37 cellular contexts compared by ENCODE assay signal in the genomic region with DNA sequence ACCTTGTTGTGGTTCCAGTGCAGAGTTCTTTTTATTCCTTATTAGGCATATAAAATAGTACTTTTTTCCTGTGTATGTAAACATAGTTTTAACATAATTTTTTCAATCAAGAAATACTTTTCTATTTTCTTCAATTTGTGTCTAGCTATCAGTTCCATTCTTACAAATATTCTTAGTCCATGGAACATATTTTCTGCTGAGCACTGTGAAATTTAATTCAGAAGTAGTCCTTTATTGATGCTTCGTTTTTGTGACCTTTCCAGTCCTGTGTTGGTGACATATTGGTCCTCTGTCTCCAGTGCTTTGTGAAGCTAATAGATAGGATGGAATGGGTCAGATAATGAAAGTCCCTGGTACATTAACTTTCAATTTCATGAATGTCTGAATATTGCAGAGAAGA.
"Had no signal": no experiment of that assay in that cellular context is flagged by ENCODE, and none has a peak within 500 bp of the region (broad histone marks: within the 10 kb centered on the region; RNA-seq: fewer than 3 reads in every experiment).

No MANE protein-coding gene starts in this region.

- FAIRE-seq: astrocyte, TTC549 had no signal

- H3K4me3 ChIP-seq: adrenal gland, body of pancreas, breast epithelium had no signal

- H3K36me3 ChIP-seq: adrenal gland, brain microvascular endothelial cell, breast epithelium had no signal

- H3K4me1 Mint-ChIP-seq: activated B cell treated with CpG ODN at 0.5 μM for 24 hours; activated CD4-positive, alpha-beta T cell treated with anti-CD3 and anti-CD28 coated beads, Interleukin-2, amount 10 ng/mL, durations not matched to agents 24 days and 14 days; activated naive CD8-positive, alpha-beta T cell treated with anti-CD3 and anti-CD28 coated beads for 36 hours; activated T-helper 17 cell treated with anti-CD3 and anti-CD28 coated beads, Interleukin-2, amount 50 U/mL, for 72 hours had no signal

- H3K4me1 ChIP-seq: adrenal gland, body of pancreas, breast epithelium had no signal

- DNase-seq: activated B cell treated with CpG ODN at 0.5 μM for 24 hours; activated CD4-positive, alpha-beta memory T cell treated with anti-CD3 and anti-CD28 coated beads for 36 hours; activated CD4-positive, alpha-beta T cell treated with anti-CD3 and anti-CD28 coated beads for 4 hours; activated CD4-positive, alpha-beta T cell treated with anti-CD3 and anti-CD28 coated beads, Interleukin-2, amount 10 ng/mL, durations not matched to agents 24 days and 14 days; activated CD4-positive, alpha-beta T cell treated with anti-CD3 and anti-CD28 coated beads, Interleukin-2, amount 50 U/mL, for 1 hour; activated CD4-positive, alpha-beta T cell treated with anti-CD3 and anti-CD28 coated beads, Interleukin-2, amount 50 U/mL, for 4 hours; activated CD4-positive, CD25-positive, alpha-beta regulatory T cell treated with anti-CD3 and anti-CD28 coated beads, Interleukin-2, amount 50 U/mL, for 72 hours; activated CD8-positive, alpha-beta memory T cell treated with anti-CD3 and anti-CD28 coated beads, Interleukin-2, amount 50 U/mL, for 4 hours; activated CD8-positive, alpha-beta T cell treated with anti-CD3 and anti-CD28 coated beads for 36 hours; activated effector memory CD4-positive, alpha-beta T cell treated with anti-CD3 and anti-CD28 coated beads, Interleukin-2, amount 50 U/mL, for 16 hours; activated gamma-delta T cell treated with Interleukin-2 at 50 U/mL for 16 hours; activated naive CD4-positive, alpha-beta T cell; activated naive CD4-positive, alpha-beta T cell treated with anti-CD3 and anti-CD28 coated beads for 36 hours; activated naive CD4-positive, alpha-beta T cell treated with anti-CD3 and anti-CD28 coated beads, Interleukin-2, amount 50 U/mL, for 16 hours; activated naive CD8-positive, alpha-beta T cell treated with anti-CD3 and anti-CD28 coated beads for 36 hours; activated T-cell treated with anti-CD3 and anti-CD28 coated beads for 4 hours; activated T-cell treated with anti-CD3 and anti-CD28 coated beads, Interleukin-2, amount 50 U/mL, for 1 hour; activated T-cell treated with anti-CD3 and anti-CD28 coated beads, Interleukin-2, amount 50 U/mL, for 4 hours; activated T-cell treated with anti-CD3 and anti-CD28 coated beads, Interleukin-2, amount 50 U/mL, for 72 hours; adrenal gland; amniotic stem cell; aorta; body of pancreas; brain microvascular endothelial cell; central memory CD4-positive, alpha-beta T cell; T-helper 1 cell; T-helper 2 cell; T-helper 9 cell had no signal

- H3K9me3 Mint-ChIP-seq: activated B cell treated with CpG ODN at 0.5 μM for 24 hours; activated CD4-positive, alpha-beta memory T cell treated with anti-CD3 and anti-CD28 coated beads for 36 hours; activated CD4-positive, alpha-beta T cell treated with anti-CD3 and anti-CD28 coated beads, Interleukin-2, amount 10 ng/mL, durations not matched to agents 24 days and 14 days; activated CD8-positive, alpha-beta T cell treated with anti-CD3 and anti-CD28 coated beads for 36 hours; activated naive CD4-positive, alpha-beta T cell treated with anti-CD3 and anti-CD28 coated beads for 36 hours; activated naive CD4-positive, alpha-beta T cell treated with anti-CD3 and anti-CD28 coated beads, Interleukin-2, amount 50 U/mL, for 72 hours; activated naive CD8-positive, alpha-beta T cell treated with anti-CD3 and anti-CD28 coated beads for 36 hours; activated T-cell treated with anti-CD3 and anti-CD28 coated beads, Interleukin-2, amount 50 U/mL, for 4 hours; activated T-cell treated with anti-CD3 and anti-CD28 coated beads, Interleukin-2, amount 50 U/mL, for 72 hours; activated T-helper 1 cell treated with anti-CD3 and anti-CD28 coated beads, Interleukin-12 subunit alpha, Interleukin-12 subunit beta, Interleukin-2, Interleukin-4 antibody, amounts not matched to agents 30 ng/mL and 10 ng/mL and 1 ng/mL, durations not matched to agents 14 hours and 24 hours and 36 hours; activated T-helper 17 cell treated with anti-CD3 and anti-CD28 coated beads, Interleukin-2, amount 50 U/mL, for 72 hours; T-helper 1 cell treated with Interleukin-12 subunit alpha and Interleukin-12 subunit beta and Interleukin-4 antibody, amounts not matched to agents 30 μg/mL and 1 μg/mL, for 36 hours; T-helper 2 cell treated with Interferon-gamma antibody and Interleukin-4, amounts not matched to agents 5 μg/mL and 100 μg/mL, for 36 hours had no signal

- H3K4me3 Mint-ChIP-seq: activated B cell treated with CpG ODN at 0.5 μM for 24 hours; activated CD4-positive, alpha-beta memory T cell treated with anti-CD3 and anti-CD28 coated beads for 36 hours; activated CD4-positive, alpha-beta T cell treated with anti-CD3 and anti-CD28 coated beads, Interleukin-2, amount 10 ng/mL, durations not matched to agents 24 days and 14 days; activated CD8-positive, alpha-beta T cell treated with anti-CD3 and anti-CD28 coated beads for 36 hours; activated naive CD4-positive, alpha-beta T cell treated with anti-CD3 and anti-CD28 coated beads for 36 hours; activated naive CD8-positive, alpha-beta T cell treated with anti-CD3 and anti-CD28 coated beads for 36 hours; activated T-cell treated with anti-CD3 and anti-CD28 coated beads, Interleukin-2, amount 50 U/mL, for 4 hours; activated T-cell treated with anti-CD3 and anti-CD28 coated beads, Interleukin-2, amount 50 U/mL, for 72 hours; activated T-helper 1 cell treated with anti-CD3 and anti-CD28 coated beads, Interleukin-12 subunit alpha, Interleukin-12 subunit beta, Interleukin-2, Interleukin-4 antibody, amounts not matched to agents 30 ng/mL and 10 ng/mL and 1 ng/mL, durations not matched to agents 14 hours and 24 hours and 36 hours; activated T-helper 17 cell treated with anti-CD3 and anti-CD28 coated beads, Interleukin-2, amount 50 U/mL, for 72 hours; T-helper 1 cell treated with Interleukin-12 subunit alpha and Interleukin-12 subunit beta and Interleukin-4 antibody, amounts not matched to agents 30 μg/mL and 1 μg/mL, for 36 hours; T-helper 2 cell treated with Interferon-gamma antibody and Interleukin-4, amounts not matched to agents 5 μg/mL and 100 μg/mL, for 36 hours had no signal

- H3K27ac ChIP-seq: adrenal gland, body of pancreas, brain microvascular endothelial cell, breast epithelium, VCaP had no signal

- H3K9me3 ChIP-seq: adrenal gland, body of pancreas, breast epithelium had no signal

- H3K27me3 ChIP-seq: adrenal gland, body of pancreas, brain microvascular endothelial cell, breast epithelium had no signal

- H3K27me3 Mint-ChIP-seq: activated CD4-positive, alpha-beta memory T cell treated with anti-CD3 and anti-CD28 coated beads for 36 hours; activated CD4-positive, alpha-beta T cell treated with anti-CD3 and anti-CD28 coated beads, Interleukin-2, amount 10 ng/mL, durations not matched to agents 24 days and 14 days had no signal

- H3K36me3 Mint-ChIP-seq: activated CD4-positive, alpha-beta memory T cell treated with anti-CD3 and anti-CD28 coated beads for 36 hours; activated naive CD4-positive, alpha-beta T cell treated with anti-CD3 and anti-CD28 coated beads, Interleukin-2, amount 50 U/mL, for 72 hours; activated naive CD8-positive, alpha-beta T cell treated with anti-CD3 and anti-CD28 coated beads for 36 hours had no signal

- H3K27ac Mint-ChIP-seq: activated B cell treated with CpG ODN at 0.5 μM for 24 hours; activated CD4-positive, alpha-beta memory T cell treated with anti-CD3 and anti-CD28 coated beads for 36 hours; activated CD4-positive, alpha-beta T cell treated with anti-CD3 and anti-CD28 coated beads, Interleukin-2, amount 10 ng/mL, durations not matched to agents 24 days and 14 days; activated CD8-positive, alpha-beta T cell treated with anti-CD3 and anti-CD28 coated beads for 36 hours; activated naive CD4-positive, alpha-beta T cell treated with anti-CD3 and anti-CD28 coated beads for 36 hours; activated naive CD4-positive, alpha-beta T cell treated with anti-CD3 and anti-CD28 coated beads, Interleukin-2, amount 50 U/mL, for 72 hours; activated naive CD8-positive, alpha-beta T cell treated with anti-CD3 and anti-CD28 coated beads for 36 hours; activated T-cell treated with anti-CD3 and anti-CD28 coated beads, Interleukin-2, amount 50 U/mL, for 72 hours; activated T-helper 1 cell treated with anti-CD3 and anti-CD28 coated beads, Interleukin-12 subunit alpha, Interleukin-12 subunit beta, Interleukin-2, Interleukin-4 antibody, amounts not matched to agents 30 ng/mL and 10 ng/mL and 1 ng/mL, durations not matched to agents 14 hours and 24 hours and 36 hours; activated T-helper 17 cell treated with anti-CD3 and anti-CD28 coated beads, Interleukin-2, amount 50 U/mL, for 72 hours; T-helper 1 cell treated with Interleukin-12 subunit alpha and Interleukin-12 subunit beta and Interleukin-4 antibody, amounts not matched to agents 30 μg/mL and 1 μg/mL, for 36 hours; T-helper 2 cell treated with Interferon-gamma antibody and Interleukin-4, amounts not matched to agents 5 μg/mL and 100 μg/mL, for 36 hours had no signal

- ATAC-seq: activated CD8-positive, alpha-beta T cell treated with anti-CD3 and anti-CD28 coated beads for 36 hours; activated naive CD4-positive, alpha-beta T cell treated with anti-CD3 and anti-CD28 coated beads, Interleukin-2, amount 50 U/mL, for 72 hours; activated T-cell treated with anti-CD3 and anti-CD28 coated beads, Interleukin-2, amount 50 U/mL, for 4 hours; activated T-cell treated with anti-CD3 and anti-CD28 coated beads, Interleukin-2, amount 50 U/mL, for 72 hours; activated T-helper 17 cell treated with anti-CD3 and anti-CD28 coated beads, Interleukin-2, amount 50 U/mL, for 72 hours; body of pancreas had no signal
